ENCODE assay signal across 19 cellular contexts in genomic region chr11:112697779-112698178, GRCh38.
DNase-seq lines count a peak whose midpoint lies in the region; ATAC-seq and TF ChIP-seq lines count a peak whose summit lies in the region.
"Had no signal": no experiment of that assay in that cellular context is flagged by ENCODE, and none has a peak within 500 bp of the region (broad histone marks: within the 10 kb centered on the region; RNA-seq: fewer than 3 reads in every experiment).

No MANE protein-coding gene starts in this region.

- 32 to 43% (median 37%) methylated on average over 2 of the region's 2 CpGs for WGBS in psoas muscle, 3 donors

- H3K27ac ChIP-seq in VCaP: no peak overlapping the region
- no peak overlapping the region for H3K27ac ChIP-seq in psoas muscle
- no peak overlapping the region for H3K27ac ChIP-seq in right atrium auricular region
- H3K27ac ChIP-seq: SK-N-MC, spleen, suprapubic skin had no signal

- ATAC-seq in psoas muscle (no peak), GM19397 (IDR thresholded peaks at IDR 0.05; ENCODE audit: unreplicated experiment) (no peak)
- ATAC-seq: activated CD8-positive, alpha-beta memory T cell treated with anti-CD3 and anti-CD28 coated beads, Interleukin-2, amount 10 ng/mL, durations not matched to agents 7 days and 5 days had no signal

- H3K4me3 ChIP-seq in psoas muscle (no peak overlapping the region), right atrium auricular region (no peak overlapping the region)
- H3K4me3 ChIP-seq: SK-N-MC, spleen, suprapubic skin had no signal

- peaks cover 4% of the 10 kb centered on the region for H3K4me1 Mint-ChIP-seq in endothelial cell (ENCODE audit: unreplicated experiment)
- H3K4me1 Mint-ChIP-seq: activated CD8-positive, alpha-beta memory T cell treated with anti-CD3 and anti-CD28 coated beads, Interleukin-2, amount 10 ng/mL, durations not matched to agents 7 days and 5 days; B cell had no signal

- no peaks in the 10 kb centered on the region for H3K36me3 Mint-ChIP-seq in endothelial cell (ENCODE audit: low read depth, unreplicated experiment)
- H3K36me3 Mint-ChIP-seq: activated CD8-positive, alpha-beta memory T cell treated with anti-CD3 and anti-CD28 coated beads, Interleukin-2, amount 10 ng/mL, durations not matched to agents 7 days and 5 days had no signal

- H3K9me3 Mint-ChIP-seq in endothelial cell (ENCODE audit: unreplicated experiment): no peaks in the 10 kb centered on the region
- H3K9me3 Mint-ChIP-seq: activated T-helper 2 cell treated with anti-CD3 and anti-CD28 coated beads, Interferon-gamma antibody, Interleukin-2, Interleukin-4, amounts not matched to agents 10 μg/mL and 5 μg/mL and 100 μg/mL, durations not matched to agents 14 hours and 24 hours and 36 hours had no signal

- intact Hi-C loops in psoas muscle (cut with DNase I): no loop called here

- no peak overlapping the region for H3K27ac Mint-ChIP-seq in endothelial cell (ENCODE audit: unreplicated experiment)
- H3K27ac Mint-ChIP-seq: activated CD8-positive, alpha-beta memory T cell treated with anti-CD3 and anti-CD28 coated beads, Interleukin-2, amount 10 ng/mL, durations not matched to agents 7 days and 5 days; activated T-helper 2 cell treated with anti-CD3 and anti-CD28 coated beads, Interferon-gamma antibody, Interleukin-2, Interleukin-4, amounts not matched to agents 10 μg/mL and 5 μg/mL and 100 μg/mL, durations not matched to agents 14 hours and 24 hours and 36 hours; B cell had no signal

- TF ChIP-seq CTCF in LNCAP (IDR thresholded peaks at IDR 0.05) (0 out of 2 replicates have a peak, but pooled peaks have one; percentile 12), VCaP (conservative IDR thresholded peaks at IDR 0.05) (peak; percentile 61), endothelial cell (IDR thresholded peaks at IDR 0.05; ENCODE audit: unreplicated experiment) (peak; percentile 46), psoas muscle (IDR thresholded peaks at IDR 0.05) (peak; percentile 9), right atrium auricular region (IDR thresholded peaks at IDR 0.05) (peak in 1 of 2 donors; percentile 24)

- H3K27me3 Mint-ChIP-seq in endothelial cell (ENCODE audit: unreplicated experiment): peaks cover 3% of the 10 kb centered on the region
- H3K27me3 Mint-ChIP-seq: activated CD8-positive, alpha-beta memory T cell treated with anti-CD3 and anti-CD28 coated beads, Interleukin-2, amount 10 ng/mL, durations not matched to agents 7 days and 5 days; B cell had no signal

- no peak overlapping the region for H3K4me3 Mint-ChIP-seq in endothelial cell (ENCODE audit: unreplicated experiment)
- H3K4me3 Mint-ChIP-seq: activated CD8-positive, alpha-beta memory T cell treated with anti-CD3 and anti-CD28 coated beads, Interleukin-2, amount 10 ng/mL, durations not matched to agents 7 days and 5 days; B cell had no signal

- DNase-seq in endothelial cell (ENCODE audit: low spot score) (no peak), psoas muscle (no peak), CD1c-positive myeloid dendritic cell (ENCODE audit: extremely low spot score) (no peak), H4 (ENCODE audit: low spot score) (no peak), right atrium auricular region (ENCODE audit: low spot score) (no peak)
- DNase-seq: activated CD8-positive, alpha-beta memory T cell treated with anti-CD3 and anti-CD28 coated beads, Interleukin-2, amount 10 ng/mL, durations not matched to agents 7 days and 5 days; erythroblast; Kasumi-1; NCI-H1092 treated with DMSO at 0.1 percent for 48 hours; NCI-H2107; spleen; T1000 had no signal

- H3K36me3 ChIP-seq in psoas muscle (ENCODE audit: insufficient read depth in 1 of 2, low read depth in 1 of 2): no peaks in the 10 kb centered on the region
- H3K36me3 ChIP-seq in right atrium auricular region: no peaks in the 10 kb centered on the region
- H3K36me3 ChIP-seq: spleen, suprapubic skin had no signal

- no peaks in the 10 kb centered on the region for H3K9me3 ChIP-seq in psoas muscle
- no peaks in the 10 kb centered on the region for H3K9me3 ChIP-seq in right atrium auricular region
- H3K9me3 ChIP-seq: suprapubic skin had no signal

- H3K4me1 ChIP-seq in psoas muscle (no peaks in the 10 kb centered on the region), right atrium auricular region (no peaks in the 10 kb centered on the region)
- H3K4me1 ChIP-seq: spleen had no signal

- no peaks in the 10 kb centered on the region for H3K27me3 ChIP-seq in psoas muscle (ENCODE audit: insufficient read depth in 3 of 3, low read length in 2 of 3)
- H3K27me3 ChIP-seq in right atrium auricular region: no peaks in the 10 kb centered on the region
- H3K27me3 ChIP-seq: suprapubic skin had no signal
